Comparison of ENCODE assay signal across 20 cellular contexts in the genomic region with DNA sequence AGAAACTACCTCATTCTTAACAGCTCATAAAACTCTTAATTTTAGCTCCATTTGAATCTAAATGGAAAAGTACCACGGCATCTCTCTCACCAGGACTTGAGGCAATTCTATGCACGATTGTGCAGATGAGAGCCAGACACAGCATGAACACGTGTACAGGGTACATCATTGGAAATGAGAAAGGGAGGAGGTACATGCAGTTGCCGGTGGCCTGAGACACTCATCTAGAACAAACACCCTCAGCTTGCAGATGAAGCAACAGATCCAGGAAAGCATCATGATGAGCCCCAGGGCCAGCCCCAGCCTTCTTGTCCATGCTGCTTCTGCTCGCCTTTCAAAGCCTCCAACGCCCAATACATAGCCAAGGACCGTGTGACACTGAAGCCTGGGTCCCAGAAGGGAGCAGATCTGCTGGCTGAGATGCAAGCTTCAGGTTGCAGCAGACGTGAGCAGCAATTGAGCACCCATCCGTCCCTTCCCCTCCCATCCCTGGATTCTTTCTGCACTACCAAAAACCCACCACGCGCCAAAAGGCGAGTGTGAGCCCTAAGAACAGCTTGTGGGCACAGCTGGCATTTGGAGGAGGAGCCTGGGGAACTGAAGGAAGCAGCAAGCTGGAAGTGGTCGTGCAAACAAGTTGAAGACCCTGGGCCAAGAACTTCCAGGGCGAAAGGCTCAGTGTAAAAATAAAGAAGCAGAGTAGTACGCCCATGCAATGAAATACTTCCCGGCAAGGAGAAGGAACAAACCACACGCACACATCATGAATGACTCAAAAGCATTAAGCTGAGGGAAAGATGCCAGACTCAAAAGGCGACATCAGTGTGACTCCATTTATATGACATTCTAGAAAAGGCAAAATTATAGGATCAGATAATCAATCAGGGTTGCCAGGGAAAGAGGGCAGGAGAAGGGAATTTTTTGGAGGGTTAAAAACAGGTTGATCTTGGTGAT. TPM values are rescaled to one million over a fixed set of nuclear protein-coding genes. Genes with fewer than 3 reads are reported as not detected.
"Had no signal": no experiment of that assay in that cellular context is flagged by ENCODE, and none has a peak within 500 bp of the region (broad histone marks: within the 10 kb centered on the region; RNA-seq: fewer than 3 reads in every experiment).

No MANE protein-coding gene starts in this region.

- H3K27me3 Mint-ChIP-seq: activated B cell treated with CpG ODN at 0.5 μM for 24 hours; activated CD4-positive, alpha-beta memory T cell treated with anti-CD3 and anti-CD28 coated beads, Interleukin-2, amount 10 ng/mL, durations not matched to agents 7 days and 5 days; activated CD8-positive, alpha-beta memory T cell treated with anti-CD3 and anti-CD28 coated beads, Interleukin-2, amount 10 ng/mL, durations not matched to agents 7 days and 5 days; activated naive CD8-positive, alpha-beta T cell treated with anti-CD3 and anti-CD28 coated beads, Interleukin-2, amount 10 ng/mL, durations not matched to agents 7 days and 5 days; natural killer cell treated with Interleukin-12 subunit alpha and Interleukin-12 subunit beta and Interleukin-15 and Interleukin-18, amount 100 ng/mL, for 72 hours; stimulated activated naive B cell treated with anti-CD40 and anti-IgM and Interleukin-4, amounts not matched to agents 10 μg/mL and 1 μg/mL and 100 μg/mL, for 72 hours had no signal

- H3K4me3 ChIP-seq: body of pancreas, lower lobe of right lung, sigmoid colon, spleen, tibial nerve, uterus had no signal

- H3K9me3 ChIP-seq: body of pancreas, lower lobe of right lung, sigmoid colon, spleen, tibial nerve, uterus had no signal

- H3K36me3 ChIP-seq: uterus had no signal

- H3K4me1 Mint-ChIP-seq: activated B cell treated with CpG ODN at 0.5 μM for 24 hours; activated CD4-positive, alpha-beta memory T cell treated with anti-CD3 and anti-CD28 coated beads, Interleukin-2, amount 10 ng/mL, durations not matched to agents 7 days and 5 days; activated CD8-positive, alpha-beta memory T cell treated with anti-CD3 and anti-CD28 coated beads, Interleukin-2, amount 10 ng/mL, durations not matched to agents 7 days and 5 days; activated naive CD8-positive, alpha-beta T cell treated with anti-CD3 and anti-CD28 coated beads, Interleukin-2, amount 10 ng/mL, durations not matched to agents 7 days and 5 days; stimulated activated naive B cell treated with anti-CD40 and anti-IgM and Interleukin-4, amounts not matched to agents 10 μg/mL and 1 μg/mL and 100 μg/mL, for 72 hours had no signal

- H3K27ac ChIP-seq: body of pancreas, epithelial cell of prostate, foreskin keratinocyte, lower lobe of right lung, sigmoid colon, spleen, uterus had no signal

- H3K27me3 ChIP-seq: body of pancreas, foreskin keratinocyte, spleen, tibial nerve, uterus had no signal

- H3K27ac Mint-ChIP-seq: activated B cell treated with CpG ODN at 0.5 μM for 24 hours; activated CD4-positive, alpha-beta memory T cell treated with anti-CD3 and anti-CD28 coated beads, Interleukin-2, amount 10 ng/mL, durations not matched to agents 7 days and 5 days; activated CD8-positive, alpha-beta memory T cell treated with anti-CD3 and anti-CD28 coated beads, Interleukin-2, amount 10 ng/mL, durations not matched to agents 7 days and 5 days; activated naive CD8-positive, alpha-beta T cell treated with anti-CD3 and anti-CD28 coated beads, Interleukin-2, amount 10 ng/mL, durations not matched to agents 7 days and 5 days; activated T-helper 17 cell treated with anti-CD3 and anti-CD28 coated beads, Interleukin-2, amount 50 U/mL, for 72 hours; endodermal cell; natural killer cell treated with Interleukin-12 subunit alpha and Interleukin-12 subunit beta and Interleukin-15 and Interleukin-18, amount 100 ng/mL, for 72 hours; stimulated activated naive B cell treated with anti-CD40 and anti-IgM and Interleukin-4, amounts not matched to agents 10 μg/mL and 1 μg/mL and 100 μg/mL, for 72 hours; T-helper 2 cell treated with Interferon-gamma antibody and Interleukin-4, amounts not matched to agents 5 μg/mL and 100 μg/mL, for 36 hours had no signal

- ATAC-seq: activated CD8-positive, alpha-beta memory T cell treated with anti-CD3 and anti-CD28 coated beads, Interleukin-2, amount 10 ng/mL, durations not matched to agents 7 days and 5 days; activated T-helper 17 cell treated with anti-CD3 and anti-CD28 coated beads, Interleukin-2, amount 50 U/mL, for 72 hours; body of pancreas; foreskin keratinocyte; lower lobe of right lung; stimulated activated naive B cell treated with anti-CD40 and anti-IgM and Interleukin-4, amounts not matched to agents 10 μg/mL and 1 μg/mL and 100 μg/mL, for 72 hours had no signal

- H3K4me1 ChIP-seq: body of pancreas, foreskin keratinocyte, lower lobe of right lung, spleen, uterus had no signal

- H3K9me3 Mint-ChIP-seq: activated B cell treated with CpG ODN at 0.5 μM for 24 hours; activated CD4-positive, alpha-beta memory T cell treated with anti-CD3 and anti-CD28 coated beads, Interleukin-2, amount 10 ng/mL, durations not matched to agents 7 days and 5 days; activated naive CD8-positive, alpha-beta T cell treated with anti-CD3 and anti-CD28 coated beads, Interleukin-2, amount 10 ng/mL, durations not matched to agents 7 days and 5 days; activated T-helper 17 cell treated with anti-CD3 and anti-CD28 coated beads, Interleukin-2, amount 50 U/mL, for 72 hours; endodermal cell; natural killer cell treated with Interleukin-12 subunit alpha and Interleukin-12 subunit beta and Interleukin-15 and Interleukin-18, amount 100 ng/mL, for 72 hours; stimulated activated naive B cell treated with anti-CD40 and anti-IgM and Interleukin-4, amounts not matched to agents 10 μg/mL and 1 μg/mL and 100 μg/mL, for 72 hours; T-helper 2 cell treated with Interferon-gamma antibody and Interleukin-4, amounts not matched to agents 5 μg/mL and 100 μg/mL, for 36 hours had no signal

- H3K4me3 Mint-ChIP-seq: activated B cell treated with CpG ODN at 0.5 μM for 24 hours; activated CD4-positive, alpha-beta memory T cell treated with anti-CD3 and anti-CD28 coated beads, Interleukin-2, amount 10 ng/mL, durations not matched to agents 7 days and 5 days; activated CD8-positive, alpha-beta memory T cell treated with anti-CD3 and anti-CD28 coated beads, Interleukin-2, amount 10 ng/mL, durations not matched to agents 7 days and 5 days; activated naive CD8-positive, alpha-beta T cell treated with anti-CD3 and anti-CD28 coated beads, Interleukin-2, amount 10 ng/mL, durations not matched to agents 7 days and 5 days; activated T-helper 17 cell treated with anti-CD3 and anti-CD28 coated beads, Interleukin-2, amount 50 U/mL, for 72 hours; endodermal cell; natural killer cell treated with Interleukin-12 subunit alpha and Interleukin-12 subunit beta and Interleukin-15 and Interleukin-18, amount 100 ng/mL, for 72 hours; stimulated activated naive B cell treated with anti-CD40 and anti-IgM and Interleukin-4, amounts not matched to agents 10 μg/mL and 1 μg/mL and 100 μg/mL, for 72 hours; T-helper 2 cell treated with Interferon-gamma antibody and Interleukin-4, amounts not matched to agents 5 μg/mL and 100 μg/mL, for 36 hours had no signal

- DNase-seq: activated B cell treated with CpG ODN at 0.5 μM for 24 hours; activated CD4-positive, alpha-beta memory T cell treated with anti-CD3 and anti-CD28 coated beads, Interleukin-2, amount 10 ng/mL, durations not matched to agents 7 days and 5 days; activated CD4-positive, alpha-beta T cell treated with anti-CD3 and anti-CD28 coated beads for 4 hours; activated CD8-positive, alpha-beta memory T cell treated with anti-CD3 and anti-CD28 coated beads, Interleukin-2, amount 10 ng/mL, durations not matched to agents 7 days and 5 days; activated naive CD4-positive, alpha-beta T cell treated with Interleukin-2 at 50 U/mL for 16 hours; activated naive CD8-positive, alpha-beta T cell treated with anti-CD3 and anti-CD28 coated beads, Interleukin-2, amount 10 ng/mL, durations not matched to agents 7 days and 5 days; body of pancreas; endodermal cell; foreskin keratinocyte; lower lobe of right lung; sigmoid colon; spleen; stimulated activated naive B cell treated with anti-CD40 and anti-IgM and Interleukin-4, amounts not matched to agents 10 μg/mL and 1 μg/mL and 100 μg/mL, for 72 hours; uterus had no signal

- H3K36me3 Mint-ChIP-seq: activated CD8-positive, alpha-beta memory T cell treated with anti-CD3 and anti-CD28 coated beads, Interleukin-2, amount 10 ng/mL, durations not matched to agents 7 days and 5 days; activated naive CD8-positive, alpha-beta T cell treated with anti-CD3 and anti-CD28 coated beads, Interleukin-2, amount 10 ng/mL, durations not matched to agents 7 days and 5 days; natural killer cell treated with Interleukin-12 subunit alpha and Interleukin-12 subunit beta and Interleukin-15 and Interleukin-18, amount 100 ng/mL, for 72 hours had no signal

RNA-seq across cellular contexts. Expression of a gene that starts 7.4 kb away (rescaled TPM):
- total RNA-seq: activated CD4-positive, alpha-beta memory T cell treated with anti-CD3 and anti-CD28 coated beads, Interleukin-2, amount 10 ng/mL, durations not matched to agents 7 days and 5 days; activated CD8-positive, alpha-beta memory T cell treated with anti-CD3 and anti-CD28 coated beads, Interleukin-2, amount 10 ng/mL, durations not matched to agents 7 days and 5 days; activated naive CD8-positive, alpha-beta T cell treated with anti-CD3 and anti-CD28 coated beads, Interleukin-2, amount 10 ng/mL, durations not matched to agents 7 days and 5 days; activated T-helper 17 cell treated with anti-CD3 and anti-CD28 coated beads, Interleukin-2, amount 50 U/mL, for 72 hours; body of pancreas; endodermal cell; foreskin keratinocyte; lower lobe of right lung; natural killer cell treated with Interleukin-12 subunit alpha and Interleukin-12 subunit beta and Interleukin-15 and Interleukin-18, amount 100 ng/mL, for 72 hours; tibial nerve had no signal
- polyA plus RNA-seq: foreskin keratinocyte, keratinocyte had no signal
